12 cellular contexts compared by ENCODE assay signal in genomic region chr6:45920819-45921511, GRCh38.
DNase-seq lines count a peak whose midpoint lies in the region; ATAC-seq and TF ChIP-seq lines count a peak whose summit lies in the region.
"Had no signal": no experiment of that assay in that cellular context is flagged by ENCODE, and none has a peak within 500 bp of the region (broad histone marks: within the 10 kb centered on the region; RNA-seq: fewer than 3 reads in every experiment).

No MANE protein-coding gene starts in this region.

- H4K20me1 ChIP-seq in OCI-LY3 (ENCODE audit: insufficient read depth, low read length): no peaks in the 10 kb centered on the region

- no peak for TF ChIP-seq CTCF in GM12865 (IDR thresholded peaks at IDR 0.05; ENCODE audit: insufficient read depth, low read depth, low read length, missing control alignments)
- TF ChIP-seq CTCF in OCI-LY3 (IDR thresholded peaks at IDR 0.05; ENCODE audit: low read depth, low read length): no peak

- H3K9ac ChIP-seq in OCI-LY3 (ENCODE audit: low read length): no peak overlapping the region

- H3K79me2 ChIP-seq in OCI-LY3 (ENCODE audit: low read length): no peaks in the 10 kb centered on the region
- H3K79me2 ChIP-seq: hepatocyte had no signal

- H3K9me3 ChIP-seq in OCI-LY3 (ENCODE audit: insufficient read depth, low read length): no peaks in the 10 kb centered on the region
- H3K9me3 ChIP-seq: tibial artery had no signal

- ATAC-seq in GM19035 (IDR thresholded peaks at IDR 0.05; ENCODE audit: unreplicated experiment) (peak; percentile 57), HG02840 (IDR thresholded peaks at IDR 0.05; ENCODE audit: low FRiP score, unreplicated experiment) (peak; percentile 54), GM18505 (IDR thresholded peaks at IDR 0.05; ENCODE audit: unreplicated experiment) (no peak)

- peak overlapping the region; percentile 70 for H3K4me2 ChIP-seq in OCI-LY3 (ENCODE audit: low read length)
- H3K4me2 ChIP-seq: hepatocyte had no signal

- H3K4me3 ChIP-seq in GM12865 (ENCODE audit: low read depth, low read length) (no peak overlapping the region), OCI-LY3 (ENCODE audit: low read length) (peak overlapping the region; percentile 33)
- H3K4me3 ChIP-seq: hepatocyte, tibial artery had no signal

- peaks cover 52% of the 10 kb centered on the region for H3K27me3 ChIP-seq in OCI-LY3 (ENCODE audit: low read depth, low read length)
- H3K27me3 ChIP-seq: hepatocyte had no signal

- TF ChIP-seq POLR2A in GM18505 (IDR thresholded peaks at IDR 0.05; ENCODE audit: borderline replicate concordance, extremely low read depth, insufficient read depth, insufficient read length): no peak

- no peak overlapping the region for H2AFZ ChIP-seq in OCI-LY3 (ENCODE audit: low read depth, low read length)
- H2AFZ ChIP-seq: hepatocyte had no signal

- H3K27ac ChIP-seq in OCI-LY3 (ENCODE audit: low read length): no peak overlapping the region
- H3K27ac ChIP-seq: hepatocyte, tibial artery had no signal

- H3K4me1 ChIP-seq in OCI-LY3 (ENCODE audit: low read length): peaks cover 55% of the 10 kb centered on the region
- H3K4me1 ChIP-seq: tibial artery had no signal

- H3K36me3 ChIP-seq in OCI-LY3 (replicated peaks; ENCODE audit: low read depth, low read length): no peaks in the 10 kb centered on the region
- H3K36me3 ChIP-seq: tibial artery had no signal

- DNase-seq in GM12865 (ENCODE audit: low read depth) (peak; percentile 81), HPDE6-E6E7 (ENCODE audit: extremely low spot score) (no peak), medulla oblongata (ENCODE audit: extremely low spot score) (no peak), dermis blood vessel endothelial cell (no peak)
- DNase-seq: COR-L47, SHP77 treated with DMSO at 0.1 percent for 48 hours had no signal
